In genomic region chr3:184314363-184314699, GRCh38 we compare ENCODE assay signal across 1 cellular context.
TF ChIP-seq lines count a peak whose summit lies in the region.

Gene EIF4G1 (plus strand): TSS chr3:184314606. CDS start chr3:184315797, 1,191 bp downstream.

TF ChIP-seq in H1, 55 proteins besides CTCF, POLR2A, EP300 and RAD21 (continued from another document):
- TF ChIP-seq USF2 (IDR thresholded peaks at IDR 0.05; ENCODE audit: low read length) (peak; percentile 98), CHD7 (IDR thresholded peaks at IDR 0.05; ENCODE audit: insufficient replicate concordance, low read length) (no peak), E2F6 (IDR thresholded peaks at IDR 0.05) (peak; percentile 66), KDM5A (IDR thresholded peaks at IDR 0.05; ENCODE audit: low read length) (no peak), NRF1 (IDR thresholded peaks at IDR 0.05; ENCODE audit: low read depth, low read length) (peak; percentile 53), TAF1 (IDR thresholded peaks at IDR 0.05; ENCODE audit: low read depth, low read length) (peak; percentile 91), SUZ12 (IDR thresholded peaks at IDR 0.05; ENCODE audit: low read length) (no peak), SRF (IDR thresholded peaks at IDR 0.05; ENCODE audit: low read depth, low read length) (no peak), CBX8 (IDR thresholded peaks at IDR 0.05; ENCODE audit: borderline replicate concordance, low read depth, low read length) (no peak), RXRA (IDR thresholded peaks at IDR 0.05; ENCODE audit: insufficient read depth, low read depth, low read length) (no peak), CTBP2 (IDR thresholded peaks at IDR 0.05; ENCODE audit: borderline replicate concordance, insufficient read depth, insufficient read length, low read length) (no peak), MAFK (IDR thresholded peaks at IDR 0.05; ENCODE audit: low read depth, low read length) (no peak), PHF8 (conservative IDR thresholded peaks at IDR 0.05; ENCODE audit: low read depth, low read length) (no peak), HDAC2 (IDR thresholded peaks at IDR 0.05; ENCODE audit: borderline replicate concordance in 1 of 2, low read depth in 2 of 2, low read length in 2 of 2) (no peak), SP2 (IDR thresholded peaks at IDR 0.05; ENCODE audit: low read length) (no peak), TEAD4 (IDR thresholded peaks at IDR 0.05; ENCODE audit: low read depth, low read length) (no peak), POU5F1 (IDR thresholded peaks at IDR 0.05; ENCODE audit: low read depth, low read length) (no peak), EGR1 (IDR thresholded peaks at IDR 0.05; ENCODE audit: borderline replicate concordance, low read depth, low read length) (peak; percentile 56; the same call in 1 of the 2 replicates), CBX5 (IDR thresholded peaks at IDR 0.05; ENCODE audit: low read depth, low read length) (no peak), TAF7 (optimal IDR thresholded peaks at IDR 0.05; ENCODE audit: borderline replicate concordance, low read depth, low read length) (no peak), BACH1 (IDR thresholded peaks at IDR 0.05; ENCODE audit: low read length) (no peak), SIRT6 (IDR thresholded peaks at IDR 0.05; ENCODE audit: low read length) (no peak), CEBPB (IDR thresholded peaks at IDR 0.05; ENCODE audit: low read depth, low read length) (no peak), KDM4A (IDR thresholded peaks at IDR 0.05; ENCODE audit: low read depth, low read length, severe bottlenecking) (peak; percentile 30), SIX5 (IDR thresholded peaks at IDR 0.05; ENCODE audit: low read depth, low read length) (no peak), TCF12 (IDR thresholded peaks at IDR 0.05; ENCODE audit: low read depth, low read length) (no peak), SAP30 (IDR thresholded peaks at IDR 0.05; ENCODE audit: insufficient read depth, insufficient replicate concordance, low read length) (no peak), SIN3A (conservative IDR thresholded peaks at IDR 0.05 in 1 of 2, IDR thresholded peaks at IDR 0.05 in 1 of 2; ENCODE audit: low read depth in 1 of 2, low read length in 2 of 2) (0 out of 4 replicates have a peak, but pooled peaks have one; percentile 70 to 75), RNF2 (IDR thresholded peaks at IDR 0.05; ENCODE audit: borderline replicate concordance, low read depth, low read length, missing control alignments, poor library complexity, severe bottlenecking) (no peak), POLR2AphosphoS5 (IDR thresholded peaks at IDR 0.05; ENCODE audit: low read depth, low read length) (peak; percentile 77), EZH2 (IDR thresholded peaks at IDR 0.05; ENCODE audit: low read depth, low read length, severe bottlenecking) (no peak), NANOG (IDR thresholded peaks at IDR 0.05; ENCODE audit: insufficient read depth, low read depth, low read length, poor library complexity, severe bottlenecking) (no peak), MAX (IDR thresholded peaks at IDR 0.05) (peak; percentile 90), ATF3 (IDR thresholded peaks at IDR 0.05; ENCODE audit: insufficient read depth, low read depth, low read length) (peak; percentile 96), BCL11A (IDR thresholded peaks at IDR 0.05; ENCODE audit: low read depth in 2 of 2, low read length in 2 of 2) (no peak), SP4 (IDR thresholded peaks at IDR 0.05; ENCODE audit: low read length) (peak; percentile 65; the same call in 1 of the 2 replicates), GABPA (IDR thresholded peaks at IDR 0.05; ENCODE audit: borderline replicate concordance, insufficient read depth, low read length) (no peak), RFX5 (IDR thresholded peaks at IDR 0.05; ENCODE audit: borderline replicate concordance, low read depth, low read length) (no peak), ASH2L (IDR thresholded peaks at IDR 0.05; ENCODE audit: low read length) (no peak), ZNF274 (IDR thresholded peaks at IDR 0.05; ENCODE audit: borderline replicate concordance, extremely low read depth, low read length) (no peak), CHD2 (IDR thresholded peaks at IDR 0.05; ENCODE audit: low read length) (no peak), CHD1 (IDR thresholded peaks at IDR 0.05; ENCODE audit: low read depth, low read length) (no peak), HDAC6 (IDR thresholded peaks at IDR 0.05; ENCODE audit: low read depth, low read length) (no peak), FOSL1 (IDR thresholded peaks at IDR 0.05; ENCODE audit: insufficient read depth, low read depth, low read length) (no peak), TBP (IDR thresholded peaks at IDR 0.05; ENCODE audit: low read depth, low read length) (peak; percentile 81), JUND (IDR thresholded peaks at IDR 0.05; ENCODE audit: low read length) (no peak), SP1 (IDR thresholded peaks at IDR 0.05; ENCODE audit: low read depth, low read length) (0 out of 2 replicates have a peak, but pooled peaks have one; percentile 11), CREB1 (IDR thresholded peaks at IDR 0.05) (no peak), KDM1A (IDR thresholded peaks at IDR 0.05; ENCODE audit: borderline replicate concordance, low read length) (no peak), GTF2F1 (IDR thresholded peaks at IDR 0.05; ENCODE audit: borderline replicate concordance, low read depth, low read length) (0 out of 2 replicates have a peak, but pooled peaks have one; percentile 39), BRCA1 (IDR thresholded peaks at IDR 0.05; ENCODE audit: low read depth, low read length) (no peak), YY1 (IDR thresholded peaks at IDR 0.05; ENCODE audit: low read depth, low read length) (peak; percentile 78; the same call in 1 of the 2 replicates)
